ENCODE assay signal across 8 cellular contexts in the genomic region with DNA sequence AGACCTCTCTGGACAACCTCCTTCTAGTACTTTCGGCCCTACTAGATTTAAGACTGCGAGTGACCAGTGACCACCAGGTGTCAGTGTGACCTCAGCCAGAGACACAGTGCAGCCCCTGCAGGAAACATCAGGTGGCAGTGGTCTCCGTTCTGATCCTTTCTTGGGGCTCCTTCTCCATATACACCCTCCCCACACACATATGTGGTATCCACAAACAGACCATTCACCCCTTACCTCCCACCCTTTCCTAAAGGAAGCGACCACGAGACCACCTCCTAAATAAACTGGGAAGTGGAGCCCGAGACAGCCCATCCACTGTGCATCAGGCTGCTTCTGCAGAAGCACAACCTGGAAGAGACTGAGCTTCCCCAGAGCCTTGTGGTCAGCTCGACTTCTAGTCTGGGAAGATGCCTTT. TPM values are rescaled to one million over a fixed set of nuclear protein-coding genes. Genes with fewer than 3 reads are reported as not detected.
DNase-seq lines count a peak whose midpoint lies in the region; ATAC-seq and TF ChIP-seq lines count a peak whose summit lies in the region.

No MANE protein-coding gene starts in this region.

- TF ChIP-seq CTCF in AG04450 (IDR thresholded peaks at IDR 0.05; ENCODE audit: low read depth, low read length), result peak; percentile 99

- no peak overlapping the region for H3K14ac ChIP-seq in mesenchymal stem cell (ENCODE audit: low read length in 2 of 2)

- H4K8ac ChIP-seq in mesenchymal stem cell (ENCODE audit: low read length), result no peak overlapping the region

- no peak overlapping the region for H2BK15ac ChIP-seq in mesenchymal stem cell (ENCODE audit: low read depth, poor library complexity, severe bottlenecking)

- POLR2A ChIA-PET in AG04450 (lab: Yijun Ruan, JAX), result no interaction called here

- no peak overlapping the region for H3K23ac ChIP-seq in mesenchymal stem cell (ENCODE audit: low read length in 2 of 2)

- no peak overlapping the region for H2AK5ac ChIP-seq in mesenchymal stem cell (ENCODE audit: low read length, severe bottlenecking)

- DNase-seq in AG04450 (ENCODE audit: low read depth, low spot score) (peak; percentile 37), NCI-H345 (lab: John Stamatoyannopoulos, UW) (peak; percentile 40), mesenchymal stem cell (peak; percentile 79)
- DNase-seq in activated CD4-positive, alpha-beta T cell treated with anti-CD3 and anti-CD28 coated beads, Interleukin-2, amount 50 U/mL, for 48 hours, result peak; percentile 80 to 84
- DNase-seq in effector memory CD4-positive, alpha-beta T cell, result peak; percentile 61 to 70 (median 67)
- DNase-seq in stimulated activated CD8-positive, alpha-beta memory T cell treated with anti-CD3 and anti-CD28 coated beads, Interleukin-2, amount 100 ng/mL, for 48 hours (ENCODE audit: low read depth in 2 of 2), result peak; percentile 35 to 51

- H2BK5ac ChIP-seq in mesenchymal stem cell (ENCODE audit: low read depth, low read length, poor library complexity, severe bottlenecking), result no peak overlapping the region

- no peak overlapping the region for H3K9ac ChIP-seq in mesenchymal stem cell (ENCODE audit: low read length)

- WGBS in mesenchymal stem cell, result 41% methylated on average over 7 of the region's 7 CpGs

- peaks cover 7% of the 10 kb centered on the region for H3K4me1 ChIP-seq in effector memory CD4-positive, alpha-beta T cell (ENCODE audit: control insufficient read depth, insufficient read depth, low read length, poor library complexity, severe bottlenecking)
- H3K4me1 ChIP-seq in mesenchymal stem cell (ENCODE audit: control insufficient read depth, insufficient read depth, low read depth, low read length), result peaks cover 24% of the 10 kb centered on the region

- H3K27me3 ChIP-seq in AG04450 (ENCODE audit: control insufficient read depth, insufficient read depth, low read length), result no peaks in the 10 kb centered on the region
- no peaks in the 10 kb centered on the region for H3K27me3 ChIP-seq in effector memory CD4-positive, alpha-beta T cell (replicated peaks; ENCODE audit: control insufficient read depth, insufficient read depth, low read length, poor library complexity, severe bottlenecking)
- H3K27me3 ChIP-seq in mesenchymal stem cell (ENCODE audit: control insufficient read depth in 1 of 2, insufficient read depth in 1 of 2, low read length in 2 of 2), result no peaks in the 10 kb centered on the region

- no peak overlapping the region for H4K91ac ChIP-seq in mesenchymal stem cell (ENCODE audit: low read length)

- no peak overlapping the region for H3K4me2 ChIP-seq in mesenchymal stem cell (ENCODE audit: low read length, poor library complexity, severe bottlenecking)

- H2BK120ac ChIP-seq in mesenchymal stem cell (ENCODE audit: low read depth, low read length), result no peak overlapping the region

- H2BK12ac ChIP-seq in mesenchymal stem cell (ENCODE audit: low read length in 2 of 2), result no peak overlapping the region

- ATAC-seq in GM18502 (IDR thresholded peaks at IDR 0.05; ENCODE audit: poor library complexity, unreplicated experiment) (peak; percentile 55), GM19324 (IDR thresholded peaks at IDR 0.05; ENCODE audit: low FRiP score, unreplicated experiment) (no peak)

- H3K4ac ChIP-seq in mesenchymal stem cell (ENCODE audit: low read depth in 1 of 2, low read length in 2 of 2), result no peak overlapping the region

- H3K18ac ChIP-seq in mesenchymal stem cell (ENCODE audit: low read depth in 1 of 2, low read length in 2 of 2), result no peak overlapping the region

- peaks cover 41% of the 10 kb centered on the region for H3K79me1 ChIP-seq in mesenchymal stem cell (replicated peaks; ENCODE audit: low read length, poor library complexity, severe bottlenecking)

- H3K4me3 ChIP-seq in AG04450 (ENCODE audit: low read depth, low read length) (no peak overlapping the region), mesenchymal stem cell (ENCODE audit: insufficient read depth in 1 of 2, low read depth in 1 of 2, low read length in 2 of 2) (no peak overlapping the region)
- no peak overlapping the region for H3K4me3 ChIP-seq in effector memory CD4-positive, alpha-beta T cell (ENCODE audit: insufficient read depth, low read depth, low read length, poor library complexity, severe bottlenecking)

- no peak overlapping the region for H2AFZ ChIP-seq in mesenchymal stem cell (ENCODE audit: low read depth, low read length)

- peaks cover 51% of the 10 kb centered on the region for H3K36me3 ChIP-seq in effector memory CD4-positive, alpha-beta T cell (ENCODE audit: control insufficient read depth, insufficient read depth, low read length)
- peaks cover 36 to 43% of the 10 kb centered on the region in 2 experiments for H3K36me3 ChIP-seq in mesenchymal stem cell (ENCODE audit: control insufficient read depth in 1 of 2, insufficient read depth in 2 of 2, low read depth in 1 of 2, low read length in 2 of 2)

- H3K27ac ChIP-seq in AG04450 (ENCODE audit: low read depth, low read length), result no peak overlapping the region
- H3K27ac ChIP-seq in effector memory CD4-positive, alpha-beta T cell (ENCODE audit: insufficient read depth, low read length, poor library complexity, severe bottlenecking), result no peak overlapping the region
- H3K27ac ChIP-seq in mesenchymal stem cell (ENCODE audit: low read length, poor library complexity, severe bottlenecking), result no peak overlapping the region

- CTCF ChIA-PET in AG04450 (lab: Charles Lee), result interaction anchor here (0.6 to 5.7 kb wide), 9 partner anchors 11 to 305 kb away, joined by 3 to 40 read pairs (median 4); no protein-coding TSS in a partner anchor

- no peaks in the 10 kb centered on the region; the same call in 1 of the 2 replicates for H3K9me3 ChIP-seq in AG04450 (ENCODE audit: control insufficient read depth, insufficient read depth, low read length)
- H3K9me3 ChIP-seq in effector memory CD4-positive, alpha-beta T cell (ENCODE audit: control insufficient read depth, low read length), result no peaks in the 10 kb centered on the region
- H3K9me3 ChIP-seq in mesenchymal stem cell (ENCODE audit: control insufficient read depth, low read length), result no peaks in the 10 kb centered on the region

RNA-seq across cellular contexts. Expression of gene CYP2D6, which starts 38.5 kb away (rescaled TPM):
- 0.15 and 0.37 TPM in 2 replicates for polyA plus RNA-seq in AG04450 (2011; rRNA removed)
- 0.09 and 0.23 TPM in 2 replicates for polyA minus RNA-seq in AG04450 (2011; rRNA and poly(A)+ RNA removed)
- 0.17 TPM for polyA plus RNA-seq in mesenchymal stem cell (2013, experiment 1 of 2)
- 0.25 TPM for polyA plus RNA-seq in mesenchymal stem cell (2013, experiment 2 of 2)
